ENCODE assay signal across 16 cellular contexts in the genomic region with DNA sequence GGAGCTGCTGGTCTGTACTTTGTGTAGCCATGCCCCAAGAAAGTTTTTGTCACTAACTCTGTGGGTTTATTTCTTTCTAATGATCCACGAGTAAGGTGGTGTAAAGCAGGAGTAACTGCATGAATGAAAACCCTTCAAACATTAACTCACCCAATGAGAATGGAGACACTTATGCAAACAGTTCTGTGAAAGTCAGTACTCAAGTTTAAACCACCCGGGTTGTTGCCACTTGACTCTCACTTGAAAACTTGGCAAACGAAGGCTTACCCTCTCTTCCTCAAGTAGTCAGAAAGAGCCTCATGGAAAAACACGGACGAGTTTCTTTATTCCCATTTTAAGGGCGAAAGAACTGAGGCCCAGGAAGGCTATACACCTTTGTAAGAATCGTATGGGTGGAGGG.
DNase-seq lines count a peak whose midpoint lies in the region; ATAC-seq and TF ChIP-seq lines count a peak whose summit lies in the region.
"Had no signal": no experiment of that assay in that cellular context is flagged by ENCODE, and none has a peak within 500 bp of the region (broad histone marks: within the 10 kb centered on the region; RNA-seq: fewer than 3 reads in every experiment).

No MANE protein-coding gene starts in this region.

- POLR2A ChIA-PET in GM10248 (lab: Yijun Ruan, JAX) = no interaction called here

- CTCF ChIA-PET in GM10248 (lab: Yijun Ruan, JAX) = no interaction called here

- H3K27ac Mint-ChIP-seq in activated T-helper 1 cell treated with anti-CD3 and anti-CD28 coated beads, Interleukin-12 subunit alpha, Interleukin-12 subunit beta, Interleukin-2, Interleukin-4 antibody, amounts not matched to agents 30 ng/mL and 10 ng/mL and 1 ng/mL, durations not matched to agents 14 hours and 24 hours and 36 hours = no peak overlapping the region
- H3K27ac Mint-ChIP-seq: CD14-positive monocyte; CD4-positive, alpha-beta memory T cell; H9 had no signal

- H3K9me3 ChIP-seq in left lung = no peaks in the 10 kb centered on the region
- H3K9me3 ChIP-seq: BLaER1 had no signal

- H3K36me3 Mint-ChIP-seq in activated T-helper 1 cell treated with anti-CD3 and anti-CD28 coated beads, Interleukin-12 subunit alpha, Interleukin-12 subunit beta, Interleukin-2, Interleukin-4 antibody, amounts not matched to agents 30 ng/mL and 10 ng/mL and 1 ng/mL, durations not matched to agents 14 hours and 24 hours and 36 hours (ENCODE audit: low read depth) = no peaks in the 10 kb centered on the region
- H3K36me3 Mint-ChIP-seq: CD14-positive monocyte; CD4-positive, alpha-beta memory T cell had no signal

- peaks cover 0 to 71% of the 10 kb centered on the region in 2 donors for H3K27me3 ChIP-seq in left lung
- H3K27me3 ChIP-seq: BLaER1 had no signal

- intact Hi-C loops in left lung (cut with DNase I) = no loop called here
- intact Hi-C loops in activated T-helper 1 cell treated with anti-CD3 and anti-CD28 coated beads, Interleukin-12 subunit alpha, Interleukin-12 subunit beta, Interleukin-2, Interleukin-4 antibody, amounts not matched to agents 30 ng/mL and 10 ng/mL and 1 ng/mL, durations not matched to agents 14 hours and 24 hours and 36 hours (cut with micrococcal nuclease) = no loop called here

- no peaks in the 10 kb centered on the region for H3K36me3 ChIP-seq in left lung
- H3K36me3 ChIP-seq: BLaER1 had no signal

- no peaks in the 10 kb centered on the region for H3K4me1 Mint-ChIP-seq in activated T-helper 1 cell treated with anti-CD3 and anti-CD28 coated beads, Interleukin-12 subunit alpha, Interleukin-12 subunit beta, Interleukin-2, Interleukin-4 antibody, amounts not matched to agents 30 ng/mL and 10 ng/mL and 1 ng/mL, durations not matched to agents 14 hours and 24 hours and 36 hours (ENCODE audit: low read depth)
- H3K4me1 Mint-ChIP-seq: CD14-positive monocyte; CD4-positive, alpha-beta memory T cell had no signal

- TF ChIP-seq CTCF in left lung (IDR thresholded peaks at IDR 0.05) (no peak), GM10248 (IDR thresholded peaks at IDR 0.05; ENCODE audit: control extremely low read depth, extremely low read depth, low read depth, missing control alignments) (no peak)

- DNase-seq in NCI-H1105 treated with DMSO at 0.1 percent for 48 hours (lab: John Stamatoyannopoulos, UW) (peak; percentile 7), NCI-H1105 (lab: John Stamatoyannopoulos, UW) (no peak), DMS79 treated with DMSO at 0.1 percent for 48 hours (lab: John Stamatoyannopoulos, UW) (peak; percentile 45), left lung (no peak), renal cortical epithelial cell (ENCODE audit: low read depth) (peak; percentile 31), GM10248 (ENCODE audit: extremely low spot score) (no peak)
- no peak for DNase-seq in activated T-helper 1 cell treated with anti-CD3 and anti-CD28 coated beads, Interleukin-12 subunit alpha, Interleukin-12 subunit beta, Interleukin-2, Interleukin-4 antibody, amounts not matched to agents 30 ng/mL and 10 ng/mL and 1 ng/mL, durations not matched to agents 14 hours and 24 hours and 36 hours (ENCODE audit: low spot score)
- DNase-seq: 8988T; CD4-positive, alpha-beta memory T cell; GF-D8; H9 had no signal

- peak; percentile 91 for ATAC-seq in left lung
- no peak for ATAC-seq in HG02763 (IDR thresholded peaks at IDR 0.05; ENCODE audit: unreplicated experiment)
- ATAC-seq: GM12878 had no signal

- no peak overlapping the region for H3K27ac ChIP-seq in left lung
- H3K27ac ChIP-seq: BLaER1, HL-60 had no signal

- H3K4me1 ChIP-seq in left lung = no peaks in the 10 kb centered on the region
- H3K4me1 ChIP-seq: BLaER1 had no signal

- H3K4me3 ChIP-seq in left lung = no peak overlapping the region
- H3K4me3 ChIP-seq: BLaER1, GM12878 had no signal

- H3K4me3 Mint-ChIP-seq in activated T-helper 1 cell treated with anti-CD3 and anti-CD28 coated beads, Interleukin-12 subunit alpha, Interleukin-12 subunit beta, Interleukin-2, Interleukin-4 antibody, amounts not matched to agents 30 ng/mL and 10 ng/mL and 1 ng/mL, durations not matched to agents 14 hours and 24 hours and 36 hours = no peak overlapping the region
- H3K4me3 Mint-ChIP-seq: CD14-positive monocyte; CD4-positive, alpha-beta memory T cell; H9 had no signal

- H3K27me3 Mint-ChIP-seq in activated T-helper 1 cell treated with anti-CD3 and anti-CD28 coated beads, Interleukin-12 subunit alpha, Interleukin-12 subunit beta, Interleukin-2, Interleukin-4 antibody, amounts not matched to agents 30 ng/mL and 10 ng/mL and 1 ng/mL, durations not matched to agents 14 hours and 24 hours and 36 hours (ENCODE audit: insufficient read depth) = peaks cover 6% of the 10 kb centered on the region
- H3K27me3 Mint-ChIP-seq: CD4-positive, alpha-beta memory T cell had no signal

- no peaks in the 10 kb centered on the region for H3K9me3 Mint-ChIP-seq in activated T-helper 1 cell treated with anti-CD3 and anti-CD28 coated beads, Interleukin-12 subunit alpha, Interleukin-12 subunit beta, Interleukin-2, Interleukin-4 antibody, amounts not matched to agents 30 ng/mL and 10 ng/mL and 1 ng/mL, durations not matched to agents 14 hours and 24 hours and 36 hours
- H3K9me3 Mint-ChIP-seq: CD4-positive, alpha-beta memory T cell; H9 had no signal

Comparison
In these comparisons a context has a peak if more than half of its experiments do, and no peak if none do; other contexts are left out.
1. DNase-seq: peak in NCI-H1105 treated with DMSO at 0.1 percent for 48 hours (single experiment), DMS79 treated with DMSO at 0.1 percent for 48 hours (single experiment) and renal cortical epithelial cell (single experiment); none in NCI-H1105 (single experiment), left lung (0 of 2), activated T-helper 1 cell treated with anti-CD3 and anti-CD28 coated beads, Interleukin-12 subunit alpha, Interleukin-12 subunit beta, Interleukin-2, Interleukin-4 antibody, amounts not matched to agents 30 ng/mL and 10 ng/mL and 1 ng/mL, durations not matched to agents 14 hours and 24 hours and 36 hours (single experiment) and GM10248 (single experiment).